16 cellular contexts compared by ENCODE assay signal in the genomic region with DNA sequence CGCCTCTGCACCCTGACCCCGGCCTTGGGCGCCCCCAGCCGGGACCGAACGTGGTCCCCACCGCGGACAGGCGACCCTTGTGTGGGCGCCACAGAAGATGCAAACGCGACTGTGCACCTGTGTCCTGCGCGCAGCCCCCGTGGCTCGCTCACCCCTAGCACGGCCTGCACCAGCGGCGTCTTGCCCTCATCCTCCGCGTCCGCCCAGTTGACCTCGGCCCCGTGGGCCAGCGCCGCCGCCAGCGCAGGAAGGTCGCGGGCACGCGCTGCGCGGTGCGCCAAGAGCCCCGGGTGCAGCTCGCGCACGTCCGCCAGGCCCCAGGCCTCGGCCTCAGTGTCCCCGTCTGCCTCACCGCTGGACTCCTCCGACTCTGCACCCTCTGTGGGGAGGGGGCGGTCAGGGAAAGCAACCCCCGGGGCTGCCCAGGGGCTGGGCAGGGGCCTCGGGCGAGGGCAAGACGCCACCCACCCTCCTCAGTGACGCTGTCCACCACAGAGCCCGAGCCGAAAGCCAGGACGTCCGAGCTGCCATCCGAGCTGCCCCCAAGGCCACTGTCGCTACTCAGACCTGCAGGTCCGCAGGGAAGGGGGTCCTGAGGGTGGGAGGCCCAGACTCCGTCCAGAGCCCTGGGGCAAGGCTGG.
"Had no signal": no experiment of that assay in that cellular context is flagged by ENCODE, and none has a peak within 500 bp of the region (broad histone marks: within the 10 kb centered on the region; RNA-seq: fewer than 3 reads in every experiment).

No MANE protein-coding gene starts in this region.

- H3K4me3 ChIP-seq: gastrocnemius medialis, heart left ventricle, mucosa of descending colon, skin epidermis had no signal

- H3K27me3 ChIP-seq: gastrocnemius medialis, heart left ventricle had no signal

- H3K27ac ChIP-seq: gastrocnemius medialis, heart left ventricle, skin epidermis had no signal

- DNase-seq: activated B cell treated with CpG ODN at 0.5 μM for 24 hours; activated CD4-positive, alpha-beta memory T cell treated with anti-CD3 and anti-CD28 coated beads, Interleukin-2, amount 10 ng/mL, durations not matched to agents 7 days and 5 days; activated CD4-positive, alpha-beta T cell treated with anti-CD3 and anti-CD28 coated beads for 4 hours; activated naive CD4-positive, alpha-beta T cell; activated naive CD8-positive, alpha-beta T cell treated with anti-CD3 and anti-CD28 coated beads for 36 hours; activated T-cell treated with anti-CD3 and anti-CD28 coated beads, Interleukin-2, amount 50 U/mL, for 1 hour; amniotic stem cell; effector CD4-positive, alpha-beta T cell; gastrocnemius medialis; mucosa of descending colon; naive B cell; T-helper 1 cell; T-helper 9 cell had no signal

- H3K4me1 ChIP-seq: gastrocnemius medialis had no signal

- ATAC-seq: activated T-helper 17 cell treated with anti-CD3 and anti-CD28 coated beads, Interleukin-2, amount 50 U/mL, for 72 hours; gastrocnemius medialis; mucosa of descending colon had no signal

- H3K9me3 ChIP-seq: gastrocnemius medialis, heart left ventricle, mucosa of descending colon had no signal
